ENCODE assay signal across 25 cellular contexts in genomic region chr2:88086401-88086800, GRCh38. TPM values are rescaled to one million over a fixed set of nuclear protein-coding genes. Genes with fewer than 3 reads are reported as not detected.
DNase-seq lines count a peak whose midpoint lies in the region; ATAC-seq, FAIRE-seq and TF ChIP-seq lines count a peak whose summit lies in the region.
"Had no signal": no experiment of that assay in that cellular context is flagged by ENCODE, and none has a peak within 500 bp of the region (broad histone marks: within the 10 kb centered on the region; RNA-seq: fewer than 3 reads in every experiment).

No MANE protein-coding gene starts in this region.

- BruUV-seq in HepG2 (replicated peaks; lab: Mats Ljungman, UMichigan) (no TSS peak), PC-9 (replicated peaks; lab: Mats Ljungman, UMichigan) (no TSS peak)

- in situ Hi-C loops in HepG2 (cut with HindIII; ENCODE audit: extremely low pct_ligation_motif_present, low pct_unique_long_range_greater_than_20kb): no loop called here

- ATAC-seq in HepG2: no peak
- ATAC-seq in right lobe of liver: no peak
- peak in 1 of 4 donors; percentile 40 for ATAC-seq in psoas muscle
- ATAC-seq in stimulated activated naive CD8-positive, alpha-beta T cell treated with anti-CD3 and anti-CD28 coated beads, Interleukin-15, Interleukin-2, amounts not matched to agents 100 U/mL and 50 U/mL, for 24 hours: no peak
- ATAC-seq: A549, GM12878, HCT116 had no signal

- peaks cover 0 to 12% of the 10 kb centered on the region in 2 experiments; a peak in 2 of 5 replicates for H3K27me3 ChIP-seq in HepG2 (ENCODE audit: control insufficient read depth in 1 of 2, insufficient read depth in 2 of 2, low read length in 2 of 2)
- H3K27me3 ChIP-seq in right lobe of liver: no peaks in the 10 kb centered on the region
- H3K27me3 ChIP-seq in psoas muscle (ENCODE audit: insufficient read depth in 3 of 3, low read length in 2 of 3): no peaks in the 10 kb centered on the region
- no peaks in the 10 kb centered on the region for H3K27me3 ChIP-seq in PC-9 (ENCODE audit: insufficient read depth, low read depth)
- H3K27me3 ChIP-seq: BE2C; BLaER1 treated with 17β-estradiol and CSF1 and Interleukin-3, amounts not matched to agents 10 nM and 100 nM had no signal

- no peak for DNase-seq in HepG2 (ENCODE audit: low spot score)
- no peak for DNase-seq in right lobe of liver
- DNase-seq in psoas muscle: no peak
- no peak for DNase-seq in stimulated activated naive CD8-positive, alpha-beta T cell treated with anti-CD3 and anti-CD28 coated beads, Interleukin-15, Interleukin-2, amounts not matched to agents 100 U/mL and 50 U/mL, for 24 hours
- no peak for DNase-seq in PC-9
- DNase-seq: 8988T; ACHN; AML-193; BE2C; CD4-positive, alpha-beta T cell; CD8-positive, alpha-beta memory T cell; DMS 273 treated with DMSO at 0.1 percent for 48 hours; DMS79; EL; GDM1; GM23248; H9 had no signal

- H3K4me2 ChIP-seq in HepG2 (ENCODE audit: low read depth, low read length) (no peak overlapping the region), PC-9 (no peak overlapping the region)
- H3K4me2 ChIP-seq: A549; BLaER1 treated with 17β-estradiol and CSF1 and Interleukin-3, amounts not matched to agents 10 nM and 100 nM had no signal

- H3K9ac ChIP-seq in HepG2 (ENCODE audit: insufficient read depth, low read depth, low read length): no peak overlapping the region
- H3K9ac ChIP-seq: BLaER1 treated with 17β-estradiol and CSF1 and Interleukin-3, amounts not matched to agents 10 nM and 100 nM; GM23248 had no signal

- FAIRE-seq in HepG2 (lab: Jason Lieb, UNC): no peak
- FAIRE-seq: A549, D721Med, GM12878, GM19239 had no signal

- H3K4me3 ChIP-seq in HepG2 (replicated peaks in 1 of 3; ENCODE audit: insufficient read depth in 1 of 3, low read depth in 2 of 3, low read length in 3 of 3): no peak overlapping the region
- no peak overlapping the region for H3K4me3 ChIP-seq in right lobe of liver
- no peak overlapping the region for H3K4me3 ChIP-seq in psoas muscle
- H3K4me3 ChIP-seq in PC-9: no peak overlapping the region
- H3K4me3 ChIP-seq: A549; BLaER1 treated with 17β-estradiol and CSF1 and Interleukin-3, amounts not matched to agents 10 nM and 100 nM; GM12878; GM23248 had no signal

- CTCF ChIA-PET in HepG2 (lab: Yijun Ruan, JAX; ENCODE audit: low intra/inter-chr PET ratio, low total read pairs): no interaction called here
- CTCF ChIA-PET in PC-9 (lab: Charles Lee): no interaction called here

- H3K9me3 ChIP-seq in HepG2 (ENCODE audit: low read length) (no peaks in the 10 kb centered on the region), right lobe of liver (no peaks in the 10 kb centered on the region), psoas muscle (no peaks in the 10 kb centered on the region), PC-9 (ENCODE audit: insufficient read depth, low read depth) (no peaks in the 10 kb centered on the region)
- H3K9me3 ChIP-seq: A549; BE2C; BLaER1 treated with 17β-estradiol and CSF1 and Interleukin-3, amounts not matched to agents 10 nM and 100 nM had no signal

- WGBS in HepG2 (ENCODE audit: low lambda C conversion rate): 33% methylated on average over 9 of the region's 9 CpGs
- WGBS in right lobe of liver (ENCODE audit: insufficient coverage, low coverage, low lambda C conversion rate, missing lambda C conversion rate): 93% methylated on average over 7 of the region's 9 CpGs
- WGBS in psoas muscle, 3 donors: 71 to 79% (median 73%) methylated on average over 9 of the region's 9 CpGs

- peaks cover 18% of the 10 kb centered on the region for H3K4me1 ChIP-seq in HepG2 (ENCODE audit: insufficient read depth, low read length)
- no peaks in the 10 kb centered on the region for H3K4me1 ChIP-seq in right lobe of liver
- peaks cover 17% of the 10 kb centered on the region for H3K4me1 ChIP-seq in psoas muscle
- no peaks in the 10 kb centered on the region for H3K4me1 ChIP-seq in PC-9 (replicated peaks; ENCODE audit: insufficient read depth)
- H3K4me1 ChIP-seq: A549, BE2C had no signal

- TF ChIP-seq CTCF in HepG2 (CRISPR knock-in tag; IDR thresholded peaks at IDR 0.05) (no peak), right lobe of liver (IDR thresholded peaks at IDR 0.05) (no peak), psoas muscle (IDR thresholded peaks at IDR 0.05) (no peak), PC-9 (conservative IDR thresholded peaks at IDR 0.05) (no peak)

- H3K9me2 ChIP-seq in PC-9 (ENCODE audit: insufficient read depth): peaks cover 4% of the 10 kb centered on the region; the same call in 1 of the 2 replicates

- intact Hi-C loops in HepG2 (cut with micrococcal nuclease; ENCODE audit: unreplicated experiment): no loop called here
- intact Hi-C loops in right lobe of liver (cut with DNase I): no loop called here
- intact Hi-C loops in psoas muscle (cut with DNase I): no loop called here
- intact Hi-C loops in PC-9 (cut with micrococcal nuclease; ENCODE audit: unreplicated experiment): no loop called here

- TF ChIP-seq POLR2A in HepG2 (IDR thresholded peaks at IDR 0.05; ENCODE audit: insufficient read depth in 1 of 2, low read depth in 2 of 2, low read length in 2 of 2) (no peak), right lobe of liver (IDR thresholded peaks at IDR 0.05) (no peak)

- H3K36me3 ChIP-seq in HepG2 (replicated peaks in 1 of 2; ENCODE audit: control insufficient read depth in 1 of 2, insufficient read depth in 2 of 2, low read length in 2 of 2) (no peaks in the 10 kb centered on the region), right lobe of liver (no peaks in the 10 kb centered on the region), psoas muscle (ENCODE audit: insufficient read depth in 1 of 2, low read depth in 1 of 2) (peaks cover 0 to 72% of the 10 kb centered on the region in 2 donors), PC-9 (ENCODE audit: low read depth) (no peaks in the 10 kb centered on the region)
- H3K36me3 ChIP-seq: BE2C; BLaER1 treated with 17β-estradiol and CSF1 and Interleukin-3, amounts not matched to agents 10 nM and 100 nM had no signal

- no peaks in the 10 kb centered on the region for H3F3A ChIP-seq in PC-9 (ENCODE audit: insufficient read depth, low read depth)

- no peaks in the 10 kb centered on the region for H4K20me1 ChIP-seq in HepG2 (ENCODE audit: insufficient read depth, low read length)
- no peaks in the 10 kb centered on the region for H4K20me1 ChIP-seq in PC-9 (ENCODE audit: insufficient read depth)
- H4K20me1 ChIP-seq: BLaER1 treated with 17β-estradiol and CSF1 and Interleukin-3, amounts not matched to agents 10 nM and 100 nM had no signal

- no peak overlapping the region for H2AFZ ChIP-seq in HepG2 (ENCODE audit: low read length)
- no peak overlapping the region for H2AFZ ChIP-seq in PC-9
- H2AFZ ChIP-seq: GM23248 had no signal

- TF ChIP-seq EP300 in HepG2 (IDR thresholded peaks at IDR 0.05; ENCODE audit: low read depth in 2 of 2, low read length in 2 of 2): no peak
- no peak for TF ChIP-seq EP300 in HepG2 (CRISPR knock-in tag; IDR thresholded peaks at IDR 0.05; ENCODE audit: borderline replicate concordance)

- H3K27ac ChIP-seq in HepG2 (ENCODE audit: extremely low read length, insufficient read depth, low read length): no peak overlapping the region
- H3K27ac ChIP-seq in right lobe of liver: no peak overlapping the region
- peak overlapping the region; percentile 10 for H3K27ac ChIP-seq in psoas muscle
- H3K27ac ChIP-seq in PC-9: no peak overlapping the region
- H3K27ac ChIP-seq: A549; BLaER1 treated with 17β-estradiol and CSF1 and Interleukin-3, amounts not matched to agents 10 nM and 100 nM; GM23248 had no signal

- TF ChIP-seq RAD21 in HepG2 (CRISPR knock-in tag; IDR thresholded peaks at IDR 0.05): no peak

- POLR2A ChIA-PET in HepG2 (lab: Yijun Ruan, JAX): no interaction called here
- POLR2A ChIA-PET in PC-9 (lab: Charles Lee; ENCODE audit: unreplicated experiment): no interaction called here

- no peaks in the 10 kb centered on the region for H3K79me2 ChIP-seq in HepG2 (ENCODE audit: insufficient read depth, low read length)
- H3K79me2 ChIP-seq in PC-9 (ENCODE audit: low read depth): no peaks in the 10 kb centered on the region

RNA-seq across cellular contexts. Expression of gene SMYD1, which starts 18.8 kb away (rescaled TPM):
- total RNA-seq in HepG2 (2016; rRNA removed; fragmentation: Illumina TruSeq; extraction: Trizol): not detected in 2 replicates
- not detected in 2 replicates for total RNA-seq in HepG2 (2016; cell fraction: cytosol; rRNA removed; fragmentation: Illumina TruSeq; extraction: Trizol; ENCODE audit: low read depth)
- not detected in 2 replicates for total RNA-seq in HepG2 (2016; cell fraction: insoluble cytoplasmic fraction; rRNA removed; fragmentation: Illumina TruSeq; extraction: Trizol)
- total RNA-seq in HepG2 (2016; cell fraction: membrane; rRNA removed; fragmentation: Illumina TruSeq; extraction: Trizol): not detected in 2 replicates
- not detected in 2 replicates for total RNA-seq in HepG2 (2016; cell fraction: nucleus; rRNA removed; fragmentation: Illumina TruSeq; extraction: Trizol)
- not detected in 2 replicates for polyA plus RNA-seq in HepG2 (2011; rRNA removed)
- polyA plus RNA-seq in HepG2 (2011; cell fraction: cytosol; rRNA removed): not detected in 2 replicates
- not detected in 2 replicates for polyA plus RNA-seq in HepG2 (2011; cell fraction: nucleus; rRNA removed)
- polyA plus RNA-seq in HepG2 (2012): not detected in 2 replicates
- polyA plus RNA-seq in HepG2 (2016; cell fraction: cytosol; fragmentation: Illumina TruSeq; extraction: Trizol; ENCODE audit: low read depth): not detected in 2 replicates
- not detected in 2 replicates for polyA plus RNA-seq in HepG2 (2016; cell fraction: insoluble cytoplasmic fraction; fragmentation: Illumina TruSeq; extraction: Trizol; ENCODE audit: low read depth)
- not detected in 2 replicates for polyA plus RNA-seq in HepG2 (2016; cell fraction: membrane; fragmentation: Illumina TruSeq; extraction: Trizol; ENCODE audit: low read depth)
- not detected in 2 replicates for polyA plus RNA-seq in HepG2 (2016; cell fraction: nucleus; fragmentation: Illumina TruSeq; extraction: Trizol; ENCODE audit: insufficient read depth, low read depth)
- polyA minus RNA-seq in HepG2 (2011; rRNA and poly(A)+ RNA removed; ENCODE audit: low replicate concordance): not detected in 2 replicates
- polyA minus RNA-seq in HepG2 (2011; cell fraction: cytosol; rRNA and poly(A)+ RNA removed): not detected in 2 replicates
- polyA minus RNA-seq in HepG2 (2011; cell fraction: nucleus; rRNA and poly(A)+ RNA removed): not detected in 2 replicates
- total RNA-seq in right lobe of liver: not detected
- 100 to 1,000 TPM; 143 to 325 (median 232) TPM for total RNA-seq in psoas muscle
- polyA plus RNA-seq in psoas muscle: 100 to 1,000 TPM in 1 of 3 donors, 10 to 100 TPM in 1, 1 to 10 TPM in 1; 8.0 to 112 (median 57.2) TPM
- not detected in 2 replicates for total RNA-seq in PC-9 (2021)
- total RNA-seq: CD4-positive, alpha-beta T cell; CD8-positive, alpha-beta memory T cell; GM12878; GM23248; H4; H9 had no signal
- polyA plus RNA-seq: A549; CD14-positive monocyte; CD8-positive, alpha-beta memory T cell; GM23248 had no signal

RNA-seq across cellular contexts. Expression of gene KRCC1, which starts 30.8 kb away (rescaled TPM):
- total RNA-seq in HepG2 (2016; rRNA removed; fragmentation: Illumina TruSeq; extraction: Trizol) (6.5 and 10.0 TPM in 2 replicates), right lobe of liver (10 to 100 TPM in 5 of 6 experiments, 1 to 10 TPM in 1; 9.3 to 17.1 (median 11.5) TPM), psoas muscle (10 to 100 TPM; 10.8 to 24.1 (median 18.7) TPM), PC-9 (2021) (12.3 and 17.4 TPM in 2 replicates)
- total RNA-seq in HepG2 (2016; cell fraction: cytosol; rRNA removed; fragmentation: Illumina TruSeq; extraction: Trizol; ENCODE audit: low read depth): 3.4 and 3.8 TPM in 2 replicates
- 7.2 and 9.3 TPM in 2 replicates for total RNA-seq in HepG2 (2016; cell fraction: insoluble cytoplasmic fraction; rRNA removed; fragmentation: Illumina TruSeq; extraction: Trizol)
- 8.5 and 9.0 TPM in 2 replicates for total RNA-seq in HepG2 (2016; cell fraction: membrane; rRNA removed; fragmentation: Illumina TruSeq; extraction: Trizol)
- 4.0 and 4.4 TPM in 2 replicates for total RNA-seq in HepG2 (2016; cell fraction: nucleus; rRNA removed; fragmentation: Illumina TruSeq; extraction: Trizol)
- polyA plus RNA-seq in HepG2 (2011; rRNA removed) (5.3 and 7.7 TPM in 2 replicates), psoas muscle (10 to 100 TPM; 19.1 to 44.4 (median 20.1) TPM)
- polyA plus RNA-seq in HepG2 (2011; cell fraction: cytosol; rRNA removed): 2.4 and 3.9 TPM in 2 replicates
- polyA plus RNA-seq in HepG2 (2011; cell fraction: nucleus; rRNA removed): 1.0 and 2.0 TPM in 2 replicates
- 5.8 and 7.1 TPM in 2 replicates for polyA plus RNA-seq in HepG2 (2012)
- 4.2 and 4.5 TPM in 2 replicates for polyA plus RNA-seq in HepG2 (2016; cell fraction: cytosol; fragmentation: Illumina TruSeq; extraction: Trizol; ENCODE audit: low read depth)
- polyA plus RNA-seq in HepG2 (2016; cell fraction: insoluble cytoplasmic fraction; fragmentation: Illumina TruSeq; extraction: Trizol; ENCODE audit: low read depth): 10.6 and 10.9 TPM in 2 replicates
- 7.2 and 7.3 TPM in 2 replicates for polyA plus RNA-seq in HepG2 (2016; cell fraction: membrane; fragmentation: Illumina TruSeq; extraction: Trizol; ENCODE audit: low read depth)
- 7.5 and 7.9 TPM in 2 replicates for polyA plus RNA-seq in HepG2 (2016; cell fraction: nucleus; fragmentation: Illumina TruSeq; extraction: Trizol; ENCODE audit: insufficient read depth, low read depth)
- 0.80 and 1.4 TPM in 2 replicates for polyA minus RNA-seq in HepG2 (2011; rRNA and poly(A)+ RNA removed; ENCODE audit: low replicate concordance)
- 2.3 and 2.6 TPM in 2 replicates for polyA minus RNA-seq in HepG2 (2011; cell fraction: cytosol; rRNA and poly(A)+ RNA removed)
- 2.2 and 2.4 TPM in 2 replicates for polyA minus RNA-seq in HepG2 (2011; cell fraction: nucleus; rRNA and poly(A)+ RNA removed)

RNA-seq across cellular contexts. Expression of gene FABP1, which starts 41.5 kb away (rescaled TPM):
- total RNA-seq in HepG2 (2016; rRNA removed; fragmentation: Illumina TruSeq; extraction: Trizol) (644 and 930 TPM in 2 replicates), right lobe of liver (1,000 to 10,000 TPM in 3 of 6 experiments, 100 to 1,000 TPM in 3; 326 to 1,933 (median 908) TPM), psoas muscle (under 1 TPM in 3 of 4 donors, not detected in 1; 0.52 to 0.89 (median 0.65) TPM), PC-9 (2021) (not detected in 2 replicates)
- 281 and 361 TPM in 2 replicates for total RNA-seq in HepG2 (2016; cell fraction: cytosol; rRNA removed; fragmentation: Illumina TruSeq; extraction: Trizol; ENCODE audit: low read depth)
- total RNA-seq in HepG2 (2016; cell fraction: insoluble cytoplasmic fraction; rRNA removed; fragmentation: Illumina TruSeq; extraction: Trizol): 658 and 997 TPM in 2 replicates
- 241 and 301 TPM in 2 replicates for total RNA-seq in HepG2 (2016; cell fraction: membrane; rRNA removed; fragmentation: Illumina TruSeq; extraction: Trizol)
- 195 and 218 TPM in 2 replicates for total RNA-seq in HepG2 (2016; cell fraction: nucleus; rRNA removed; fragmentation: Illumina TruSeq; extraction: Trizol)
- polyA plus RNA-seq in HepG2 (2011; rRNA removed) (1,478 and 1,608 TPM in 2 replicates), psoas muscle (1 to 10 TPM in 2 of 3 donors, not detected in 1; 1.6 to 4.5 TPM)
- polyA plus RNA-seq in HepG2 (2011; cell fraction: cytosol; rRNA removed): 1,357 and 2,069 TPM in 2 replicates
- 273 and 414 TPM in 2 replicates for polyA plus RNA-seq in HepG2 (2011; cell fraction: nucleus; rRNA removed)
- 2,038 and 4,995 TPM in 2 replicates for polyA plus RNA-seq in HepG2 (2012)
- 515 and 788 TPM in 2 replicates for polyA plus RNA-seq in HepG2 (2016; cell fraction: cytosol; fragmentation: Illumina TruSeq; extraction: Trizol; ENCODE audit: low read depth)
- polyA plus RNA-seq in HepG2 (2016; cell fraction: insoluble cytoplasmic fraction; fragmentation: Illumina TruSeq; extraction: Trizol; ENCODE audit: low read depth): 1,913 and 2,232 TPM in 2 replicates
- 370 and 531 TPM in 2 replicates for polyA plus RNA-seq in HepG2 (2016; cell fraction: membrane; fragmentation: Illumina TruSeq; extraction: Trizol; ENCODE audit: low read depth)
- 669 and 685 TPM in 2 replicates for polyA plus RNA-seq in HepG2 (2016; cell fraction: nucleus; fragmentation: Illumina TruSeq; extraction: Trizol; ENCODE audit: insufficient read depth, low read depth)
- polyA minus RNA-seq in HepG2 (2011; rRNA and poly(A)+ RNA removed; ENCODE audit: low replicate concordance): 148 TPM in 1 of 2 replicates, not detected in the other
- polyA minus RNA-seq in HepG2 (2011; cell fraction: cytosol; rRNA and poly(A)+ RNA removed): 423 and 495 TPM in 2 replicates
- polyA minus RNA-seq in HepG2 (2011; cell fraction: nucleus; rRNA and poly(A)+ RNA removed): 182 and 351 TPM in 2 replicates
- total RNA-seq: CD4-positive, alpha-beta T cell; CD8-positive, alpha-beta memory T cell; GM12878; GM23248; H4; H9 had no signal
- polyA plus RNA-seq: A549; CD14-positive monocyte; CD8-positive, alpha-beta memory T cell; GM12878; GM23248 had no signal

Comparison
In these comparisons a context has a peak if more than half of its experiments do, and no peak if none do; other contexts are left out.
1. RNA of gene SMYD1, which starts 18.8 kb away (total RNA-seq): 143 to 325 TPM in psoas muscle; not detected in HepG2, not detected in right lobe of liver and not detected in PC-9; every median in the first group is over 100 times any median in the second.
2. RNA of gene FABP1, which starts 41.5 kb away (total RNA-seq): 326 to 1,933 TPM in right lobe of liver and 195 to 997 TPM in HepG2; 0.52 to 0.89 TPM in psoas muscle and not detected in PC-9; every median in the first group is over 100 times any median in the second.